21 cellular contexts compared by ENCODE assay signal in the genomic region with DNA sequence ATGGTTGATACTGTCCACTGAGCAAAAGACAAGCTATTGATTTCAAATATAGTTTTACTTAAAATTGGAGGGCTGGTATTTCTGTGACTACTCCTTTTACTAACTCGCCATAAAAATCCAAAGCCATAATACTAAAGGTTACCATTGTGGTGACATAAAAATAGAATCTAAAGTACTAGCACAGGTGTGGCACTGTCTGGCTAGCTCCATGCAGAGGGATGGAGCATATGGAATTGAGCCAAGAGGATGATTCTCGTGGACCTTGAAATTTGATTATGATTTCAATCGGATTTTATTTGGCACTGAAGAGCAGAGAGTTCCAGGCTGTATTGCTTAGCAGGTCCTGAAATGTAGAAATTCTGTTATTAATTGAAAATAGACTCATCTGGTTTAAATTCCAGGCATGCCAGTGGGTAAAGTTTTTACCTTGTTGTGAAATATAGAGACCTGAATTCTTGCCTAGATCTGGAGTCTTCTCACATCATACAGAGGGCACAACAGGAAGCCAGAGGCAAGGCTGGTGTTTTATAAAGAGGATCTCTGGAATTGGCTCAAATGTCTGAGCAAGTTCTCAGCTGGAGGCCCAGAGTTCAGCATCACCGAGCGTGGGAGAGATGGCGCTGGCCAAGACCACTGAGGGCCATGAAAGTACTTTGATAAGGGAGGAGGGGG. TPM values are rescaled to one million over a fixed set of nuclear protein-coding genes. Genes with fewer than 3 reads are reported as not detected.
DNase-seq lines count a peak whose midpoint lies in the region; ATAC-seq and TF ChIP-seq lines count a peak whose summit lies in the region.
"Had no signal": no experiment of that assay in that cellular context is flagged by ENCODE, and none has a peak within 500 bp of the region (broad histone marks: within the 10 kb centered on the region; RNA-seq: fewer than 3 reads in every experiment).

No MANE protein-coding gene starts in this region.

- no peaks in the 10 kb centered on the region for H4K20me1 ChIP-seq in IMR-90 (ENCODE audit: insufficient read depth, low read length)
- H4K20me1 ChIP-seq in neural progenitor cell (ENCODE audit: low read depth), result no peaks in the 10 kb centered on the region

- H2AFZ ChIP-seq in IMR-90 (replicated peaks; ENCODE audit: low read length, poor library complexity), result no peak overlapping the region
- H2AFZ ChIP-seq in neural progenitor cell (replicated peaks), result no peak overlapping the region

- peaks cover 5% of the 10 kb centered on the region for H3K4me1 Mint-ChIP-seq in neural progenitor cell
- H3K4me1 Mint-ChIP-seq in CD8-positive, alpha-beta memory T cell, result peaks cover 54 to 75% (median 69%) of the 10 kb centered on the region in 3 donors
- H3K4me1 Mint-ChIP-seq: brain, neural crest cell had no signal

- H3K36me3 ChIP-seq in IMR-90 (ENCODE audit: control insufficient read depth, insufficient read depth, low read length) (no peaks in the 10 kb centered on the region), neural progenitor cell (no peaks in the 10 kb centered on the region), gastrocnemius medialis (no peaks in the 10 kb centered on the region)
- no peaks in the 10 kb centered on the region for H3K36me3 ChIP-seq in CD8-positive, alpha-beta memory T cell (ENCODE audit: insufficient read depth, low read length)
- H3K36me3 ChIP-seq: stomach, vagina had no signal

- no peaks in the 10 kb centered on the region for H3F3A ChIP-seq in neural progenitor cell (ENCODE audit: low read depth)

- no peak overlapping the region for H3K4me3 ChIP-seq in IMR-90 (ENCODE audit: insufficient read depth, low read depth, low read length)
- no peak overlapping the region for H3K4me3 ChIP-seq in choroid plexus epithelial cell (ENCODE audit: low read depth, low read length)
- no peak overlapping the region for H3K4me3 ChIP-seq in neural progenitor cell
- no peak overlapping the region for H3K4me3 ChIP-seq in CD8-positive, alpha-beta memory T cell (ENCODE audit: low read length)
- no peak overlapping the region for H3K4me3 ChIP-seq in gastrocnemius medialis
- H3K4me3 ChIP-seq: dorsolateral prefrontal cortex, GM12878, SK-N-MC, stomach, vagina had no signal

- H3K79me2 ChIP-seq in neural progenitor cell (ENCODE audit: low read depth), result no peaks in the 10 kb centered on the region

- no peak overlapping the region for H3K14ac ChIP-seq in IMR-90 (replicated peaks; ENCODE audit: low read depth, low read length)

- TF ChIP-seq POLR2A in IMR-90 (IDR thresholded peaks at IDR 0.05; ENCODE audit: low read depth, low read length) (no peak), gastrocnemius medialis (IDR thresholded peaks at IDR 0.05) (no peak)

- no peaks in the 10 kb centered on the region for H3K36me3 Mint-ChIP-seq in neural progenitor cell
- H3K36me3 Mint-ChIP-seq in CD8-positive, alpha-beta memory T cell, result peaks cover 0 to 5% (median 1%) of the 10 kb centered on the region in 3 donors
- H3K36me3 Mint-ChIP-seq: brain had no signal

- H3K23ac ChIP-seq in IMR-90 (ENCODE audit: low read depth, low read length), result no peak overlapping the region

- H3K27ac ChIP-seq in IMR-90 (ENCODE audit: insufficient read depth, low read length) (no peak overlapping the region), neural progenitor cell (no peak overlapping the region), gastrocnemius medialis (no peak overlapping the region)
- H3K27ac ChIP-seq in CD8-positive, alpha-beta memory T cell (ENCODE audit: low read depth, low read length), result no peak overlapping the region
- H3K27ac ChIP-seq: dorsolateral prefrontal cortex, SK-N-MC, stomach, vagina had no signal

- no peak overlapping the region for H2BK120ac ChIP-seq in IMR-90 (ENCODE audit: low read depth, low read length)

- POLR2A ChIA-PET in IMR-90 (lab: Charles Lee; ENCODE audit: unreplicated experiment), result interaction anchor here (0.5 kb wide), 1 partner anchor 147 kb away, joined by 3 read pairs; no protein-coding TSS in a partner anchor
- POLR2A ChIA-PET in CD8-positive, alpha-beta memory T cell (lab: Charles Lee), result no interaction called here

- H2BK20ac ChIP-seq in IMR-90 (ENCODE audit: low read depth, low read length), result no peak overlapping the region

- H3K4ac ChIP-seq in IMR-90 (ENCODE audit: low read depth, low read length), result no peak overlapping the region

- H3K9me3 ChIP-seq in IMR-90 (ENCODE audit: control insufficient read depth, insufficient read depth, low read length) (no peaks in the 10 kb centered on the region), neural progenitor cell (ENCODE audit: low read depth) (no peaks in the 10 kb centered on the region), gastrocnemius medialis (no peaks in the 10 kb centered on the region)
- H3K9me3 ChIP-seq in CD8-positive, alpha-beta memory T cell (ENCODE audit: low read length), result no peaks in the 10 kb centered on the region
- H3K9me3 ChIP-seq: stomach, vagina had no signal

- H2AK9ac ChIP-seq in IMR-90 (replicated peaks; ENCODE audit: low read depth, low read length, poor library complexity), result no peak overlapping the region

- no peaks in the 10 kb centered on the region for H3K79me1 ChIP-seq in IMR-90 (ENCODE audit: low read depth in 1 of 2, low read length in 2 of 2)

- peak; percentile 37 for DNase-seq in AG20443 (ENCODE audit: low spot score)
- peak; percentile 7 for DNase-seq in IMR-90
- peak; percentile 92 for DNase-seq in choroid plexus epithelial cell (ENCODE audit: low read depth)
- peak; percentile 6 for DNase-seq in neural progenitor cell (ENCODE audit: low spot score)
- no peak for DNase-seq in CD8-positive, alpha-beta memory T cell
- no peak for DNase-seq in effector CD8-positive, alpha-beta T cell (lab: John Stamatoyannopoulos, UW)
- DNase-seq in gastrocnemius medialis, result no peak
- DNase-seq: activated CD4-positive, alpha-beta T cell treated with anti-CD3 and anti-CD28 coated beads for 36 hours; activated naive CD4-positive, alpha-beta T cell treated with Interleukin-2 at 50 U/mL for 16 hours; dorsolateral prefrontal cortex; mesendoderm; NCI-H2081; NCI-H526 treated with DMSO at 0.1 percent for 48 hours; stomach had no signal

- no peak overlapping the region for H2AK5ac ChIP-seq in IMR-90 (ENCODE audit: low read depth, low read length)

- H3K4me1 ChIP-seq in IMR-90 (ENCODE audit: control insufficient read depth, insufficient read depth, low read length) (no peaks in the 10 kb centered on the region), neural progenitor cell (no peaks in the 10 kb centered on the region), gastrocnemius medialis (peaks cover 11 to 15% of the 10 kb centered on the region in 2 donors)
- peaks cover 26% of the 10 kb centered on the region for H3K4me1 ChIP-seq in CD8-positive, alpha-beta memory T cell (ENCODE audit: insufficient read depth, low read length)

- H4K5ac ChIP-seq in IMR-90 (ENCODE audit: low read depth, low read length), result no peak overlapping the region

- no TSS peak for BruUV-seq in IMR-90 (replicated peaks; lab: Mats Ljungman, UMichigan)

- H3K4me3 Mint-ChIP-seq in neural progenitor cell, result no peak overlapping the region
- H3K4me3 Mint-ChIP-seq in CD8-positive, alpha-beta memory T cell, result no peak overlapping the region
- H3K4me3 Mint-ChIP-seq: activated CD4-positive, alpha-beta T cell treated with anti-CD3 and anti-CD28 coated beads for 36 hours; brain; neural crest cell had no signal

- H3K4me2 ChIP-seq in IMR-90 (ENCODE audit: low read depth, low read length) (no peak overlapping the region), neural progenitor cell (no peak overlapping the region)

- peaks cover 8% of the 10 kb centered on the region for H3K27me3 ChIP-seq in IMR-90 (ENCODE audit: control insufficient read depth, insufficient read depth, low read length)
- H3K27me3 ChIP-seq in neural progenitor cell, result no peaks in the 10 kb centered on the region
- H3K27me3 ChIP-seq in CD8-positive, alpha-beta memory T cell (ENCODE audit: insufficient read depth, low read length, poor library complexity, severe bottlenecking), result no peaks in the 10 kb centered on the region
- H3K27me3 ChIP-seq in gastrocnemius medialis, result no peaks in the 10 kb centered on the region
- H3K27me3 ChIP-seq: dorsolateral prefrontal cortex, stomach, vagina had no signal

- no peaks in the 10 kb centered on the region for H3K9me3 Mint-ChIP-seq in neural progenitor cell
- H3K9me3 Mint-ChIP-seq in CD8-positive, alpha-beta memory T cell, result no peaks in the 10 kb centered on the region
- H3K9me3 Mint-ChIP-seq: brain, neural crest cell had no signal

- ATAC-seq in IMR-90 (ENCODE audit: low read depth) (no peak), gastrocnemius medialis (no peak), HG03159 (IDR thresholded peaks at IDR 0.05; ENCODE audit: unreplicated experiment) (no peak)
- ATAC-seq: activated CD4-positive, alpha-beta T cell treated with anti-CD3 and anti-CD28 coated beads for 36 hours; GM12878; Panc1 had no signal

- H4K8ac ChIP-seq in IMR-90 (ENCODE audit: low read depth in 2 of 2, low read length in 2 of 2), result no peak overlapping the region

- TF ChIP-seq RAD21 in IMR-90 (IDR thresholded peaks at IDR 0.05; ENCODE audit: low read length), result no peak

- no peak overlapping the region for H4K91ac ChIP-seq in IMR-90 (ENCODE audit: insufficient read depth, low read depth, low read length)

- in situ Hi-C loops in IMR-90 (cut with MboI; ENCODE audit: low sequenced_read_pairs) (no loop called here), gastrocnemius medialis (cut with MboI; ENCODE audit: low sequenced_read_pairs in 4 of 4) (loop anchor here in 3 of 4 donors (25.0 kb wide), 3 partner anchors 276 to 399 kb away; a partner anchor contains a TSS)

- intact Hi-C loops in IMR-90 (cut with micrococcal nuclease) (no loop called here), gastrocnemius medialis (cut with DNase I; ENCODE audit: low total_unique reads) (no loop called here)

- TF ChIP-seq CTCF in IMR-90 (conservative IDR thresholded peaks at IDR 0.05; ENCODE audit: low read depth, low read length) (no peak), choroid plexus epithelial cell (conservative IDR thresholded peaks at IDR 0.05; ENCODE audit: low read depth, low read length) (no peak), neural progenitor cell (IDR thresholded peaks at IDR 0.05) (no peak), gastrocnemius medialis (IDR thresholded peaks at IDR 0.05 in 4 of 5, conservative IDR thresholded peaks at IDR 0.05 in 1 of 5) (no peak)

- peaks cover 8% of the 10 kb centered on the region for H3K27me3 Mint-ChIP-seq in neural progenitor cell (ENCODE audit: insufficient read depth, low read depth)
- no peaks in the 10 kb centered on the region for H3K27me3 Mint-ChIP-seq in CD8-positive, alpha-beta memory T cell
- H3K27me3 Mint-ChIP-seq: activated CD4-positive, alpha-beta T cell treated with anti-CD3 and anti-CD28 coated beads for 36 hours had no signal

- no peaks in the 10 kb centered on the region; the same call in 1 of the 2 replicates for H3K9me1 ChIP-seq in IMR-90 (ENCODE audit: insufficient read depth, low read length)

- CTCF ChIA-PET in IMR-90 (lab: Yijun Ruan, JAX), result no interaction called here
- CTCF ChIA-PET in CD8-positive, alpha-beta memory T cell (lab: Charles Lee), result interaction anchor here (1.3 to 2.0 kb wide), 2 partner anchors 14 to 118 kb away, joined by 3 to 10 read pairs; a partner anchor contains a TSS

- no peak overlapping the region for H3K9ac ChIP-seq in IMR-90 (ENCODE audit: low read depth, low read length)
- H3K9ac ChIP-seq in neural progenitor cell, result no peak overlapping the region

- H3K56ac ChIP-seq in IMR-90 (ENCODE audit: extremely low read depth, insufficient read depth, low read length), result no peak overlapping the region

- no peak overlapping the region for H3K27ac Mint-ChIP-seq in neural progenitor cell
- H3K27ac Mint-ChIP-seq in CD8-positive, alpha-beta memory T cell, result peak overlapping the region in 3 of 8 donors; percentile 9 to 80 (median 43)
- H3K27ac Mint-ChIP-seq: activated CD4-positive, alpha-beta T cell treated with anti-CD3 and anti-CD28 coated beads for 36 hours had no signal

- H2BK5ac ChIP-seq in IMR-90 (ENCODE audit: low read depth, low read length, poor library complexity, severe bottlenecking), result no peak overlapping the region

- dilution Hi-C loops in IMR-90 (cut with HindIII; ENCODE audit: low sequenced_read_pairs, unreplicated experiment), result no loop called here

- no peak overlapping the region for H2BK15ac ChIP-seq in IMR-90 (ENCODE audit: low read depth, low read length)

- 57% methylated on average over 3 of the region's 6 CpGs; no CpG with 5 or more reads in 1 of the 2 experiments for WGBS in IMR-90 (ENCODE audit: extremely low coverage in 2 of 2, insufficient read length in 1 of 2), 2 experiments

- H3K18ac ChIP-seq in IMR-90 (ENCODE audit: low read depth, low read length), result no peak overlapping the region

RNA-seq across cellular contexts. Expression of a gene that starts 29.9 kb away (rescaled TPM):
- total RNA-seq in IMR-90 (2012; rRNA removed) (120 and 361 TPM in 2 replicates), neural progenitor cell (ENCODE audit: low replicate concordance) (136 and 186 TPM in 2 replicates), gastrocnemius medialis (100 to 1,000 TPM; 110 to 157 (median 146) TPM)
- 86.2 and 121 TPM in 2 replicates for polyA plus RNA-seq in IMR-90 (2012; rRNA removed)
- 30.6 and 73.6 TPM in 2 replicates for polyA plus RNA-seq in IMR-90 (2012; cell fraction: cytosol; rRNA removed)
- polyA plus RNA-seq in IMR-90 (2012; cell fraction: nucleus; rRNA removed; ENCODE audit: low replicate concordance), result 15.8 and 90.9 TPM in 2 replicates
- 100 to 1,000 TPM; 121 TPM for total RNA-seq in CD8-positive, alpha-beta memory T cell
- polyA plus RNA-seq in CD8-positive, alpha-beta memory T cell, result 53.4 TPM

RNA-seq across cellular contexts. Expression of a gene that starts 58.1 kb away (rescaled TPM):
- total RNA-seq in IMR-90 (2012; rRNA removed), result not detected in 2 replicates
- not detected in 2 replicates for polyA plus RNA-seq in IMR-90 (2012; rRNA removed)
- not detected in 2 replicates for polyA plus RNA-seq in IMR-90 (2012; cell fraction: cytosol; rRNA removed)
- not detected in 2 replicates for polyA plus RNA-seq in IMR-90 (2012; cell fraction: nucleus; rRNA removed; ENCODE audit: low replicate concordance)
- not detected in 2 replicates for total RNA-seq in neural progenitor cell (ENCODE audit: low replicate concordance)
- total RNA-seq in CD8-positive, alpha-beta memory T cell, result not detected
- not detected for polyA plus RNA-seq in CD8-positive, alpha-beta memory T cell
- 10 to 100 TPM in 1 of 4 donors, not detected in 3; 12.7 TPM for total RNA-seq in gastrocnemius medialis
- total RNA-seq: activated CD4-positive, alpha-beta T cell treated with anti-CD3 and anti-CD28 coated beads for 36 hours; dorsolateral prefrontal cortex; neural crest cell; vagina had no signal
- polyA plus RNA-seq: GM12878 had no signal

Comparison
In these comparisons a context has a peak if more than half of its experiments do, and no peak if none do; other contexts are left out.
1. DNase-seq: peak in AG20443 (single experiment), IMR-90 (single experiment), choroid plexus epithelial cell (single experiment) and neural progenitor cell (single experiment); none in CD8-positive, alpha-beta memory T cell (0 of 5), effector CD8-positive, alpha-beta T cell (single experiment) and gastrocnemius medialis (0 of 2).